ENCODE assay signal across 16 cellular contexts in the genomic region with DNA sequence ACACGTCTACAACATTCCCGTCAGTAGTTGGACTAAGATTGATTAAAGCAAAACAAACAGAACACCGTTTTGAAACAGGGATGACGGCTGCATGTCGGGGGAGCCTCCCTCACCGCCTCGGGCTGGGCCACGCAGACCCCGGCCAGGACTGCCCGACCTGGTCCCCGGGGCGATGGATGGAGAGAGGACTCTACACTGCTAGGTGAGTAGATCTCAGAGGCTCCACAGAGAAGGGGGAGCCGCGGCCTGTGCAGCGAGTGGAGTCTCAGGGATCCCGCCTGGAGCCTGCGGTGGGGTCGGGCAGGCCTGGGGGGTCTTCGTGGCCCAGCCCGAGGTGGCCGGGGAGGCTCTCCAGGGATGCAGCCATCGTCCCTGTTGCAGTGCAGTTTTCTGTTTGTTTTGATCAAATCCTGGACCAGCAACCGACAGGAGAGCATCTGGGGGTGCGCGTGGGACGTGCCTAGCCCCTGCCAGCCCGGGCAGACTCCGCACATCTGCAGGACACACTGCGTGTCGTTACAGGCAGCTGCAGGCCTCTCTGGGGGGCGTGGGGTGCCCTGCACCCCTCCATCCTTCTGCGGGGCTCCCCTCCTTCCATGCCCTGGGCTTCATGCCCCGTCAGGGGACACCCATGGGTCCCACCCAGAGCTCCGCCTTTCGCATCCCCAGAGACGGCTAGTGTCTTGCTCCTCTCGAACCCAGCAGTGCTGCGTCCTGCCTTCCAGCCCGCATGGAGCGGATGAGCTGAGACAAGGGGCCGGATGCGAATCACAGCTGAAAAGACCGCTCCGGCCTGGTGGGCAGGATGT.
DNase-seq lines count a peak whose midpoint lies in the region; ATAC-seq and TF ChIP-seq lines count a peak whose summit lies in the region.
"Had no signal": no experiment of that assay in that cellular context is flagged by ENCODE, and none has a peak within 500 bp of the region (broad histone marks: within the 10 kb centered on the region; RNA-seq: fewer than 3 reads in every experiment).

No MANE protein-coding gene starts in this region.

- TF ChIP-seq CTCF in nephron progenitor cell (IDR thresholded peaks at IDR 0.05) (no peak), type B pancreatic cell (conservative IDR thresholded peaks at IDR 0.05) (no peak), osteocyte (IDR thresholded peaks at IDR 0.05) (no peak)

- ATAC-seq in left lobe of liver (no peak), HG02852 (IDR thresholded peaks at IDR 0.05; ENCODE audit: unreplicated experiment) (no peak)

- H3K36me3 Mint-ChIP-seq in nephron progenitor cell (ENCODE audit: low read depth) (no peaks in the 10 kb centered on the region), type B pancreatic cell (no peaks in the 10 kb centered on the region), osteocyte (ENCODE audit: unreplicated experiment) (no peaks in the 10 kb centered on the region)
- peaks cover 3% of the 10 kb centered on the region for H3K36me3 Mint-ChIP-seq in activated CD4-positive, alpha-beta memory T cell treated with anti-CD3 and anti-CD28 coated beads, Interleukin-2, amount 10 ng/mL, durations not matched to agents 7 days and 5 days (ENCODE audit: low read depth)

- H3K4me1 Mint-ChIP-seq in nephron progenitor cell (no peaks in the 10 kb centered on the region), type B pancreatic cell (ENCODE audit: unreplicated experiment) (no peaks in the 10 kb centered on the region), osteocyte (ENCODE audit: unreplicated experiment) (no peaks in the 10 kb centered on the region)
- peaks cover 11% of the 10 kb centered on the region for H3K4me1 Mint-ChIP-seq in activated CD4-positive, alpha-beta memory T cell treated with anti-CD3 and anti-CD28 coated beads, Interleukin-2, amount 10 ng/mL, durations not matched to agents 7 days and 5 days

- H3K4me3 Mint-ChIP-seq in nephron progenitor cell, result no peak overlapping the region
- H3K4me3 Mint-ChIP-seq in type B pancreatic cell, result no peak overlapping the region
- no peak overlapping the region for H3K4me3 Mint-ChIP-seq in osteocyte (ENCODE audit: unreplicated experiment)
- H3K4me3 Mint-ChIP-seq in activated CD4-positive, alpha-beta memory T cell treated with anti-CD3 and anti-CD28 coated beads, Interleukin-2, amount 10 ng/mL, durations not matched to agents 7 days and 5 days, result no peak overlapping the region

- peak overlapping the region; percentile 86 for H3K27ac Mint-ChIP-seq in nephron progenitor cell
- H3K27ac Mint-ChIP-seq in type B pancreatic cell, result no peak overlapping the region
- no peak overlapping the region for H3K27ac Mint-ChIP-seq in osteocyte (ENCODE audit: unreplicated experiment)
- H3K27ac Mint-ChIP-seq in activated CD4-positive, alpha-beta memory T cell treated with anti-CD3 and anti-CD28 coated beads, Interleukin-2, amount 10 ng/mL, durations not matched to agents 7 days and 5 days, result no peak overlapping the region

- CTCF ChIA-PET in activated CD4-positive, alpha-beta memory T cell treated with anti-CD3 and anti-CD28 coated beads, Interleukin-2, amount 10 ng/mL, durations not matched to agents 7 days and 5 days (lab: Charles Lee), result no interaction called here

- DNase-seq in activated T-cell treated with anti-CD3 and anti-CD28 coated beads, Interleukin-2, amount 50 U/mL, for 1 hour, result peak; percentile 10
- DNase-seq in activated T-cell treated with anti-CD3 and anti-CD28 coated beads for 4 hours (no peak), left lobe of liver (ENCODE audit: low spot score) (peak; percentile 40), nephron progenitor cell (no peak), type B pancreatic cell (ENCODE audit: extremely low spot score, unreplicated experiment) (peak; percentile 64), osteocyte (ENCODE audit: extremely low spot score, unreplicated experiment) (no peak)
- DNase-seq in activated CD4-positive, alpha-beta memory T cell treated with anti-CD3 and anti-CD28 coated beads, Interleukin-2, amount 10 ng/mL, durations not matched to agents 7 days and 5 days, result no peak
- DNase-seq: AML-193, DMS79, KBM-7, NCI-H1417, NCI-H187, NCI-H226, NCI-H524 treated with DMSO at 0.1 percent for 48 hours, RPMI8226 had no signal

- H3K27me3 Mint-ChIP-seq in nephron progenitor cell (ENCODE audit: low read depth, poor library complexity), result peaks cover 13% of the 10 kb centered on the region
- H3K27me3 Mint-ChIP-seq in type B pancreatic cell, result peaks cover 10% of the 10 kb centered on the region
- H3K27me3 Mint-ChIP-seq in osteocyte (ENCODE audit: unreplicated experiment), result peaks cover 8% of the 10 kb centered on the region
- peaks cover 11% of the 10 kb centered on the region for H3K27me3 Mint-ChIP-seq in activated CD4-positive, alpha-beta memory T cell treated with anti-CD3 and anti-CD28 coated beads, Interleukin-2, amount 10 ng/mL, durations not matched to agents 7 days and 5 days

- POLR2A ChIA-PET in activated CD4-positive, alpha-beta memory T cell treated with anti-CD3 and anti-CD28 coated beads, Interleukin-2, amount 10 ng/mL, durations not matched to agents 7 days and 5 days (lab: Charles Lee), result no interaction called here

- no peaks in the 10 kb centered on the region for H3K9me3 Mint-ChIP-seq in nephron progenitor cell
- H3K9me3 Mint-ChIP-seq in type B pancreatic cell, result no peaks in the 10 kb centered on the region
- H3K9me3 Mint-ChIP-seq in osteocyte (ENCODE audit: unreplicated experiment), result no peaks in the 10 kb centered on the region
- H3K9me3 Mint-ChIP-seq in activated CD4-positive, alpha-beta memory T cell treated with anti-CD3 and anti-CD28 coated beads, Interleukin-2, amount 10 ng/mL, durations not matched to agents 7 days and 5 days, result peaks cover 10% of the 10 kb centered on the region

Comparison
In these comparisons a context has a peak if more than half of its experiments do, and no peak if none do; other contexts are left out.
1. DNase-seq: peak in activated T-cell treated with anti-CD3 and anti-CD28 coated beads, Interleukin-2, amount 50 U/mL, for 1 hour (single experiment), left lobe of liver (single experiment) and type B pancreatic cell (single experiment); none in activated T-cell treated with anti-CD3 and anti-CD28 coated beads for 4 hours (single experiment), nephron progenitor cell (single experiment), osteocyte (single experiment) and activated CD4-positive, alpha-beta memory T cell treated with anti-CD3 and anti-CD28 coated beads, Interleukin-2, amount 10 ng/mL, durations not matched to agents 7 days and 5 days (single experiment).